ENCODE assay signal across 9 cellular contexts in genomic region chr7:55552320-55553086, GRCh38. TPM values are rescaled to one million over a fixed set of nuclear protein-coding genes. Genes with fewer than 3 reads are reported as not detected.
DNase-seq lines count a peak whose midpoint lies in the region; ATAC-seq and TF ChIP-seq lines count a peak whose summit lies in the region.
"Had no signal": no experiment of that assay in that cellular context is flagged by ENCODE, and none has a peak within 500 bp of the region (broad histone marks: within the 10 kb centered on the region; RNA-seq: fewer than 3 reads in every experiment).

No MANE protein-coding gene starts in this region.

- H3K79me1 ChIP-seq in trophoblast cell (ENCODE audit: low read length): no peaks in the 10 kb centered on the region

- peaks cover 41% of the 10 kb centered on the region for H3K4me1 ChIP-seq in SJSA1 (replicated peaks)
- H3K4me1 ChIP-seq in trophoblast cell (ENCODE audit: control insufficient read depth in 1 of 2, insufficient read depth in 2 of 2, low read length in 2 of 2): peaks cover 6 to 11% of the 10 kb centered on the region in 2 experiments

- no peaks in the 10 kb centered on the region for H3K9me3 Mint-ChIP-seq in activated T-cell treated with anti-CD3 and anti-CD28 coated beads, Interleukin-2, amount 50 U/mL, for 4 hours
- no peaks in the 10 kb centered on the region for H3K9me3 Mint-ChIP-seq in activated T-helper 1 cell treated with anti-CD3 and anti-CD28 coated beads, Interleukin-12 subunit alpha, Interleukin-12 subunit beta, Interleukin-2, Interleukin-4 antibody, amounts not matched to agents 30 ng/mL and 10 ng/mL and 1 ng/mL, durations not matched to agents 14 hours and 24 hours and 36 hours

- H3K9me3 ChIP-seq in SJSA1 (replicated peaks) (no peaks in the 10 kb centered on the region), trophoblast cell (ENCODE audit: insufficient read depth, low read depth, low read length) (peaks cover 1% of the 10 kb centered on the region)

- no peak for TF ChIP-seq CTCF in fibroblast of villous mesenchyme (IDR thresholded peaks at IDR 0.05; ENCODE audit: insufficient read depth, low read depth, low read length)

- no peak overlapping the region for H3K23ac ChIP-seq in trophoblast cell (ENCODE audit: low read length)

- peak; percentile 58 for DNase-seq in COR-L47 (lab: John Stamatoyannopoulos, UW)
- peak in 1 of 2 experiments; percentile 67 for DNase-seq in SJSA1 (ENCODE audit: low read depth in 1 of 2, low spot score in 2 of 2)
- peak; percentile 61 for DNase-seq in fibroblast of villous mesenchyme (ENCODE audit: low read depth)
- peak; percentile 33 to 56 for DNase-seq in trophoblast cell
- DNase-seq in LoVo (ENCODE audit: low spot score): no peak
- DNase-seq in activated T-cell treated with anti-CD3 and anti-CD28 coated beads, Interleukin-2, amount 50 U/mL, for 4 hours: no peak
- DNase-seq in activated T-helper 1 cell treated with anti-CD3 and anti-CD28 coated beads, Interleukin-12 subunit alpha, Interleukin-12 subunit beta, Interleukin-2, Interleukin-4 antibody, amounts not matched to agents 30 ng/mL and 10 ng/mL and 1 ng/mL, durations not matched to agents 14 hours and 24 hours and 36 hours (ENCODE audit: low spot score): no peak
- no peak for DNase-seq in NAMALWA (ENCODE audit: low spot score)
- DNase-seq: activated naive CD4-positive, alpha-beta T cell treated with anti-CD3 and anti-CD28 coated beads, Interleukin-2, amount 50 U/mL, for 16 hours had no signal

- no peak overlapping the region for H3K27ac Mint-ChIP-seq in activated T-helper 1 cell treated with anti-CD3 and anti-CD28 coated beads, Interleukin-12 subunit alpha, Interleukin-12 subunit beta, Interleukin-2, Interleukin-4 antibody, amounts not matched to agents 30 ng/mL and 10 ng/mL and 1 ng/mL, durations not matched to agents 14 hours and 24 hours and 36 hours

- H3K18ac ChIP-seq in trophoblast cell (ENCODE audit: low read length): no peak overlapping the region

- intact Hi-C loops in activated T-helper 1 cell treated with anti-CD3 and anti-CD28 coated beads, Interleukin-12 subunit alpha, Interleukin-12 subunit beta, Interleukin-2, Interleukin-4 antibody, amounts not matched to agents 30 ng/mL and 10 ng/mL and 1 ng/mL, durations not matched to agents 14 hours and 24 hours and 36 hours (cut with micrococcal nuclease): no loop called here

- H3K4me1 Mint-ChIP-seq in activated T-cell treated with anti-CD3 and anti-CD28 coated beads, Interleukin-2, amount 50 U/mL, for 4 hours (ENCODE audit: low read depth): peaks cover 93% of the 10 kb centered on the region
- peaks cover 98% of the 10 kb centered on the region for H3K4me1 Mint-ChIP-seq in activated T-helper 1 cell treated with anti-CD3 and anti-CD28 coated beads, Interleukin-12 subunit alpha, Interleukin-12 subunit beta, Interleukin-2, Interleukin-4 antibody, amounts not matched to agents 30 ng/mL and 10 ng/mL and 1 ng/mL, durations not matched to agents 14 hours and 24 hours and 36 hours (ENCODE audit: low read depth)

- H2AK5ac ChIP-seq in trophoblast cell (ENCODE audit: low read length): no peak overlapping the region

- H3K27ac ChIP-seq in SJSA1: peak overlapping the region; percentile 43
- H3K27ac ChIP-seq in trophoblast cell (ENCODE audit: low read depth, low read length): no peak overlapping the region

- H3K79me2 ChIP-seq in trophoblast cell (ENCODE audit: control insufficient read depth, insufficient read depth, low read length, poor library complexity): no peaks in the 10 kb centered on the region

- no peak overlapping the region for H4K91ac ChIP-seq in trophoblast cell (ENCODE audit: low read depth, low read length)

- no peak overlapping the region for H3K4me2 ChIP-seq in trophoblast cell (ENCODE audit: low read length)

- H3K27me3 ChIP-seq in SJSA1 (replicated peaks) (no peaks in the 10 kb centered on the region), trophoblast cell (ENCODE audit: insufficient read depth, low read length) (no peaks in the 10 kb centered on the region)

- H3K4ac ChIP-seq in trophoblast cell (ENCODE audit: low read depth, low read length): no peak overlapping the region

- no CpG with 5 or more reads among the region's 13 CpGs for WGBS in trophoblast cell (ENCODE audit: extremely low coverage, insufficient coverage, insufficient read length)

- H2BK12ac ChIP-seq in trophoblast cell (ENCODE audit: low read length): no peak overlapping the region

- H3K4me3 ChIP-seq in SJSA1 (no peak overlapping the region), fibroblast of villous mesenchyme (ENCODE audit: low read depth, low read length) (no peak overlapping the region), trophoblast cell (ENCODE audit: low read depth, low read length) (no peak overlapping the region)

- no peak overlapping the region for H2AFZ ChIP-seq in trophoblast cell (ENCODE audit: insufficient read depth, low read length, poor library complexity)

- H4K12ac ChIP-seq in trophoblast cell (ENCODE audit: low read depth, low read length): no peak overlapping the region

- H3K36me3 Mint-ChIP-seq in activated T-cell treated with anti-CD3 and anti-CD28 coated beads, Interleukin-2, amount 50 U/mL, for 4 hours (ENCODE audit: insufficient read depth): peaks cover 34% of the 10 kb centered on the region
- H3K36me3 Mint-ChIP-seq in activated T-helper 1 cell treated with anti-CD3 and anti-CD28 coated beads, Interleukin-12 subunit alpha, Interleukin-12 subunit beta, Interleukin-2, Interleukin-4 antibody, amounts not matched to agents 30 ng/mL and 10 ng/mL and 1 ng/mL, durations not matched to agents 14 hours and 24 hours and 36 hours (ENCODE audit: low read depth): peaks cover 44% of the 10 kb centered on the region

- H4K8ac ChIP-seq in trophoblast cell (ENCODE audit: low read depth, low read length): no peak overlapping the region

- no peak for ATAC-seq in activated T-cell treated with anti-CD3 and anti-CD28 coated beads, Interleukin-2, amount 50 U/mL, for 4 hours

- H2BK5ac ChIP-seq in trophoblast cell (ENCODE audit: low read depth, low read length, poor library complexity): no peak overlapping the region

- no peak overlapping the region for H3K9ac ChIP-seq in trophoblast cell (ENCODE audit: low read length)

- no peak overlapping the region for H2BK120ac ChIP-seq in trophoblast cell (ENCODE audit: insufficient read depth, low read length, poor library complexity)

- no peak overlapping the region for H3K14ac ChIP-seq in trophoblast cell (ENCODE audit: low read length)

- no peaks in the 10 kb centered on the region for H3K27me3 Mint-ChIP-seq in activated T-cell treated with anti-CD3 and anti-CD28 coated beads, Interleukin-2, amount 50 U/mL, for 4 hours (ENCODE audit: low read depth)
- no peaks in the 10 kb centered on the region for H3K27me3 Mint-ChIP-seq in activated T-helper 1 cell treated with anti-CD3 and anti-CD28 coated beads, Interleukin-12 subunit alpha, Interleukin-12 subunit beta, Interleukin-2, Interleukin-4 antibody, amounts not matched to agents 30 ng/mL and 10 ng/mL and 1 ng/mL, durations not matched to agents 14 hours and 24 hours and 36 hours (ENCODE audit: insufficient read depth)

- H3K4me3 Mint-ChIP-seq in activated T-cell treated with anti-CD3 and anti-CD28 coated beads, Interleukin-2, amount 50 U/mL, for 4 hours: no peak overlapping the region
- H3K4me3 Mint-ChIP-seq in activated T-helper 1 cell treated with anti-CD3 and anti-CD28 coated beads, Interleukin-12 subunit alpha, Interleukin-12 subunit beta, Interleukin-2, Interleukin-4 antibody, amounts not matched to agents 30 ng/mL and 10 ng/mL and 1 ng/mL, durations not matched to agents 14 hours and 24 hours and 36 hours: no peak overlapping the region

- H3K36me3 ChIP-seq in SJSA1: peaks cover 25% of the 10 kb centered on the region
- no peaks in the 10 kb centered on the region for H3K36me3 ChIP-seq in trophoblast cell (ENCODE audit: control insufficient read depth in 1 of 2, insufficient read depth in 2 of 2, low read length in 2 of 2)

RNA-seq across cellular contexts. Expression of gene VOPP1, which starts 19.8 kb away (rescaled TPM):
- total RNA-seq in SJSA1 (2014; rRNA removed; shearing (Covaris generic)): 88.2 and 107 TPM in 2 replicates
- 73.8 and 81.2 TPM in 2 replicates for total RNA-seq in fibroblast of villous mesenchyme
- 17.6 and 18.5 TPM in 2 replicates for polyA plus RNA-seq in trophoblast cell (2013)
- total RNA-seq in activated T-cell treated with anti-CD3 and anti-CD28 coated beads, Interleukin-2, amount 50 U/mL, for 4 hours: 100 to 1,000 TPM in 1 of 3 donors, 10 to 100 TPM in 2; 63.6 to 103 (median 99.2) TPM
- 96.3 and 102 TPM in 2 replicates for total RNA-seq in activated T-helper 1 cell treated with anti-CD3 and anti-CD28 coated beads, Interleukin-12 subunit alpha, Interleukin-12 subunit beta, Interleukin-2, Interleukin-4 antibody, amounts not matched to agents 30 ng/mL and 10 ng/mL and 1 ng/mL, durations not matched to agents 14 hours and 24 hours and 36 hours

Comparison
In these comparisons a context has a peak if more than half of its experiments do, and no peak if none do; other contexts are left out.
1. DNase-seq: peak in COR-L47 (single experiment), fibroblast of villous mesenchyme (single experiment) and trophoblast cell (2 of 2); none in LoVo (single experiment), activated T-cell treated with anti-CD3 and anti-CD28 coated beads, Interleukin-2, amount 50 U/mL, for 4 hours (single experiment), activated T-helper 1 cell treated with anti-CD3 and anti-CD28 coated beads, Interleukin-12 subunit alpha, Interleukin-12 subunit beta, Interleukin-2, Interleukin-4 antibody, amounts not matched to agents 30 ng/mL and 10 ng/mL and 1 ng/mL, durations not matched to agents 14 hours and 24 hours and 36 hours (single experiment) and NAMALWA (single experiment).